Comparison of ENCODE assay signal across 8 cellular contexts in the genomic region with DNA sequence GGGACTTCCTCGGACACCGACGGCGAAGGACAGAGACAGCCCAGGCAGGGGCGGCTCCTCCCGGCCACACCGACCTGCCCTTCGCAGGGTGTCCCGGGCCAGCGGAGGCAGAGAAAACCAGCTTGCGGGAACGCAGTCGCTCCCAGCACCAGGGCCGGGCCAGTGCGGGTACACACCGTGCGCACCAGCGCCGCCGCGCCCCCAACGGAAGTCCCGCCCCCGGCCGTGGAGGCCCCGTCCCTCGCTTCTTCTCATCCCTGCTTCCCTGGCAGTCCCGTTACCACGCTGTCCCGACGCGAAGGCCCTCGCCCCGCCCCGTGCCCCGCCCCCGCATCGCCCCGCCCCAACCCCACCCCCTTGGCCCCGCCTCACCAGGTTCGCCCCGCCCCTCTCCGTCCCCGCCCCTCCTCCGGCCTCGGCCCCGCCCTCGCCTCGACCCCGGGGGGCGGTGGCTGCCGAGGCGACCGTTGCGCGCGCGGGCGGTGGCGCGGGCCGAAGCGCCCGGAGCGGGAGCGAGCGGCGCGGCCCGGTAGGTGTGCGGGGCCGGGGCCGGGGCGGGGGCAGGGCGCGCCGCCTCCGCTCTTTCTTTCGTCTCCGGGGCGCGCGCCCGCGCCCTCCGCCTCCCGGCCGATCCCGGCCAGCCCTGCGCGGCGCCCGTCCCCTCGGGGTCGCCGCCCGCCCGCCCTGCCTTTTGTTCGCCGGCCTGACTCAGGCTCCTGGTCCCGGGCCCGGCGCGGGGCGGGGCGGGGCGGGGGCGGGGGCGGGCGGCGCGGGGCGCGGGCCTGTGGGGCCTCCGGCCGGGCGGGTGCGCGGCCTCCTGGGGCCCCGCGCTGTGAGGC. TPM values are rescaled to one million over a fixed set of nuclear protein-coding genes. Genes with fewer than 3 reads are reported as not detected.
A peak's percentile ranks its signal among the peaks of the same experiment; 100 is the strongest.
DNase-seq lines count a peak whose midpoint lies in the region; ATAC-seq and TF ChIP-seq lines count a peak whose summit lies in the region.

A gene with protein sequence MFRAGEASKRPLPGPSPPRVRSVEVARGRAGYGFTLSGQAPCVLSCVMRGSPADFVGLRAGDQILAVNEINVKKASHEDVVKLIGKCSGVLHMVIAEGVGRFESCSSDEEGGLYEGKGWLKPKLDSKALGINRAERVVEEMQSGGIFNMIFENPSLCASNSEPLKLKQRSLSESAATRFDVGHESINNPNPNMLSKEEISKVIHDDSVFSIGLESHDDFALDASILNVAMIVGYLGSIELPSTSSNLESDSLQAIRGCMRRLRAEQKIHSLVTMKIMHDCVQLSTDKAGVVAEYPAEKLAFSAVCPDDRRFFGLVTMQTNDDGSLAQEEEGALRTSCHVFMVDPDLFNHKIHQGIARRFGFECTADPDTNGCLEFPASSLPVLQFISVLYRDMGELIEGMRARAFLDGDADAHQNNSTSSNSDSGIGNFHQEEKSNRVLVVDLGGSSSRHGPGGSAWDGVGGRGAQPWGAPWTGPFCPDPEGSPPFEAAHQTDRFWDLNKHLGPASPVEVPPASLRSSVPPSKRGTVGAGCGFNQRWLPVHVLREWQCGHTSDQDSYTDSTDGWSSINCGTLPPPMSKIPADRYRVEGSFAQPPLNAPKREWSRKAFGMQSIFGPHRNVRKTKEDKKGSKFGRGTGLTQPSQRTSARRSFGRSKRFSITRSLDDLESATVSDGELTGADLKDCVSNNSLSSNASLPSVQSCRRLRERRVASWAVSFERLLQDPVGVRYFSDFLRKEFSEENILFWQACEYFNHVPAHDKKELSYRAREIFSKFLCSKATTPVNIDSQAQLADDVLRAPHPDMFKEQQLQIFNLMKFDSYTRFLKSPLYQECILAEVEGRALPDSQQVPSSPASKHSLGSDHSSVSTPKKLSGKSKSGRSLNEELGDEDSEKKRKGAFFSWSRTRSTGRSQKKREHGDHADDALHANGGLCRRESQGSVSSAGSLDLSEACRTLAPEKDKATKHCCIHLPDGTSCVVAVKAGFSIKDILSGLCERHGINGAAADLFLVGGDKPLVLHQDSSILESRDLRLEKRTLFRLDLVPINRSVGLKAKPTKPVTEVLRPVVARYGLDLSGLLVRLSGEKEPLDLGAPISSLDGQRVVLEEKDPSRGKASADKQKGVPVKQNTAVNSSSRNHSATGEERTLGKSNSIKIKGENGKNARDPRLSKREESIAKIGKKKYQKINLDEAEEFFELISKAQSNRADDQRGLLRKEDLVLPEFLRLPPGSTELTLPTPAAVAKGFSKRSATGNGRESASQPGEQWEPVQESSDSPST (N-terminal part only) (plus strand): TSS at position 451 of the 839 bp plus-strand sequence. CDS start 23,150 bp downstream, outside the sequence.

- H3K4me1 Mint-ChIP-seq in natural killer cell: peaks cover 21 to 28% of the 10 kb centered on the region in 2 donors
- peaks cover 11 to 19% of the 10 kb centered on the region in 2 donors for H3K4me1 Mint-ChIP-seq in stimulated activated naive B cell treated with anti-CD40 and anti-IgM and Interleukin-4, amounts not matched to agents 10 μg/mL and 1 μg/mL and 100 μg/mL, for 72 hours

- ATAC-seq in GM21717 (IDR thresholded peaks at IDR 0.05; ENCODE audit: unreplicated experiment) (peak; percentile 86), natural killer cell (peak; percentile 82 to 90 (median 84))
- peak; percentile 89 to 90 for ATAC-seq in stimulated activated naive B cell treated with anti-CD40 and anti-IgM and Interleukin-4, amounts not matched to agents 10 μg/mL and 1 μg/mL and 100 μg/mL, for 72 hours (replicated peaks)

- intact Hi-C loops in natural killer cell (cut with micrococcal nuclease): no loop called here

- H3K27me3 Mint-ChIP-seq in natural killer cell (ENCODE audit: low read depth in 2 of 2): peaks cover 6 to 13% of the 10 kb centered on the region in 2 donors
- peaks cover 19 to 37% of the 10 kb centered on the region in 2 donors for H3K27me3 Mint-ChIP-seq in stimulated activated naive B cell treated with anti-CD40 and anti-IgM and Interleukin-4, amounts not matched to agents 10 μg/mL and 1 μg/mL and 100 μg/mL, for 72 hours

- peak within 1 kb of the TSS; percentile 31 to 77 for H3K27ac Mint-ChIP-seq in natural killer cell
- peak within 1 kb of the TSS; percentile 70 for H3K27ac Mint-ChIP-seq in stimulated activated naive B cell treated with anti-CD40 and anti-IgM and Interleukin-4, amounts not matched to agents 10 μg/mL and 1 μg/mL and 100 μg/mL, for 72 hours

- peak within 1 kb of the TSS; percentile 91 for H3K4me3 Mint-ChIP-seq in natural killer cell
- peak within 1 kb of the TSS; percentile 89 to 91 for H3K4me3 Mint-ChIP-seq in stimulated activated naive B cell treated with anti-CD40 and anti-IgM and Interleukin-4, amounts not matched to agents 10 μg/mL and 1 μg/mL and 100 μg/mL, for 72 hours

- TF ChIP-seq CTCF in natural killer cell (IDR thresholded peaks at IDR 0.05): no peak

- DNase-seq in D341Med (ENCODE audit: low spot score) (peak; percentile 99), KG1 (lab: John Stamatoyannopoulos, UW) (peak; percentile 58), RPMI8226 (peak; percentile 90), fibroblast of peridontal ligament (ENCODE audit: extremely low read depth) (peak; percentile 86), natural killer cell (peak; percentile 66)
- DNase-seq in activated T-helper 9 cell treated with anti-CD3 and anti-CD28 coated beads, Interleukin-2, amount 50 U/mL, for 16 hours (ENCODE audit: low read depth): peak; percentile 83
- peak; percentile 78 for DNase-seq in stimulated activated naive B cell treated with anti-CD40 and anti-IgM and Interleukin-4, amounts not matched to agents 10 μg/mL and 1 μg/mL and 100 μg/mL, for 72 hours

- H3K36me3 Mint-ChIP-seq in natural killer cell: no peaks in the 10 kb centered on the region
- H3K36me3 Mint-ChIP-seq in stimulated activated naive B cell treated with anti-CD40 and anti-IgM and Interleukin-4, amounts not matched to agents 10 μg/mL and 1 μg/mL and 100 μg/mL, for 72 hours: no peaks in the 10 kb centered on the region

- H3K9me3 Mint-ChIP-seq in natural killer cell: no peaks in the 10 kb centered on the region
- peaks cover 0 to 2% of the 10 kb centered on the region in 2 donors for H3K9me3 Mint-ChIP-seq in stimulated activated naive B cell treated with anti-CD40 and anti-IgM and Interleukin-4, amounts not matched to agents 10 μg/mL and 1 μg/mL and 100 μg/mL, for 72 hours

RNA-seq across cellular contexts. Expression of the gene that starts here (rescaled TPM):
- total RNA-seq in natural killer cell: 10 to 100 TPM; 10.5 to 12.3 (median 10.6) TPM

Comparison
In these comparisons a context has a peak if more than half of its experiments do, and no peak if none do; other contexts are left out.
1. Peak in every context shown above with its lines: DNase-seq and ATAC-seq.